Comparison of ENCODE assay signal across 12 cellular contexts in genomic region chr14:89620436-89620835, GRCh38.
DNase-seq lines count a peak whose midpoint lies in the region; ATAC-seq and TF ChIP-seq lines count a peak whose summit lies in the region.
"Had no signal": no experiment of that assay in that cellular context is flagged by ENCODE, and none has a peak within 500 bp of the region (broad histone marks: within the 10 kb centered on the region; RNA-seq: fewer than 3 reads in every experiment).

No MANE protein-coding gene starts in this region.

- peak overlapping the region in 1 of 2 donors; percentile 49 for H3K4me3 ChIP-seq in CD4-positive, alpha-beta memory T cell (ENCODE audit: low read length in 2 of 2)
- no peak overlapping the region for H3K4me3 ChIP-seq in sigmoid colon
- H3K4me3 ChIP-seq: gastroesophageal sphincter, right lobe of liver had no signal

- H3K4me3 Mint-ChIP-seq in CD4-positive, alpha-beta memory T cell = peak overlapping the region; percentile 88 to 97 (median 92)
- H3K4me3 Mint-ChIP-seq in IgD-negative memory B cell = peak overlapping the region; percentile 34 to 94 (median 84)
- H3K4me3 Mint-ChIP-seq in activated naive CD8-positive, alpha-beta T cell = peak overlapping the region; percentile 94
- peak overlapping the region; percentile 90 for H3K4me3 Mint-ChIP-seq in natural killer cell

- H3K9me3 ChIP-seq in CD4-positive, alpha-beta memory T cell (ENCODE audit: control insufficient read depth in 1 of 2, low read length in 2 of 2) = no peaks in the 10 kb centered on the region
- H3K9me3 ChIP-seq in sigmoid colon = no peaks in the 10 kb centered on the region
- H3K9me3 ChIP-seq: gastroesophageal sphincter, right lobe of liver, SJCRH30 had no signal

- no peak for TF ChIP-seq POLR2A in sigmoid colon (IDR thresholded peaks at IDR 0.05)

- no peak for TF ChIP-seq EP300 in sigmoid colon (IDR thresholded peaks at IDR 0.05)

- no peaks in the 10 kb centered on the region for H3K9me3 Mint-ChIP-seq in CD4-positive, alpha-beta memory T cell
- H3K9me3 Mint-ChIP-seq in IgD-negative memory B cell (no peaks in the 10 kb centered on the region), natural killer cell (no peaks in the 10 kb centered on the region)
- H3K9me3 Mint-ChIP-seq in activated naive CD8-positive, alpha-beta T cell (ENCODE audit: low read depth) = no peaks in the 10 kb centered on the region

- intact Hi-C loops in CD4-positive, alpha-beta memory T cell (cut with micrococcal nuclease) = loop anchor here (1.0 kb wide), 1 partner anchor 81 kb away; no protein-coding TSS in a partner anchor
- intact Hi-C loops in natural killer cell (cut with micrococcal nuclease) = no loop called here
- intact Hi-C loops in sigmoid colon (cut with DNase I) = no loop called here

- peaks cover 0 to 25% of the 10 kb centered on the region in 2 donors for H3K36me3 Mint-ChIP-seq in CD4-positive, alpha-beta memory T cell
- no peaks in the 10 kb centered on the region for H3K36me3 Mint-ChIP-seq in IgD-negative memory B cell
- no peaks in the 10 kb centered on the region for H3K36me3 Mint-ChIP-seq in activated naive CD8-positive, alpha-beta T cell
- H3K36me3 Mint-ChIP-seq in natural killer cell = no peaks in the 10 kb centered on the region

- H3K4me1 Mint-ChIP-seq in CD4-positive, alpha-beta memory T cell = peaks cover 37 to 73% (median 50%) of the 10 kb centered on the region in 4 donors
- H3K4me1 Mint-ChIP-seq in IgD-negative memory B cell (peaks cover 33 to 60% (median 42%) of the 10 kb centered on the region in 3 donors), natural killer cell (peaks cover 47 to 54% of the 10 kb centered on the region in 2 donors)
- H3K4me1 Mint-ChIP-seq in activated naive CD8-positive, alpha-beta T cell (ENCODE audit: low read depth) = peaks cover 55% of the 10 kb centered on the region

- peaks cover 46% of the 10 kb centered on the region for H3K4me1 ChIP-seq in CD4-positive, alpha-beta memory T cell (ENCODE audit: insufficient read depth, low read length)
- peaks cover 0 to 32% (median 21%) of the 10 kb centered on the region in 4 donors for H3K4me1 ChIP-seq in sigmoid colon

- CTCF ChIA-PET in CD4-positive, alpha-beta memory T cell (lab: Charles Lee; ENCODE audit: partially characterized antibody) = interaction anchor here (0.8 kb wide), 1 partner anchor 82 kb away, joined by 3 read pairs; no protein-coding TSS in a partner anchor

- POLR2A ChIA-PET in CD4-positive, alpha-beta memory T cell (lab: Charles Lee; ENCODE audit: partially characterized antibody) = interaction anchor here (0.7 to 8.1 kb wide), 17 partner anchors 10 to 336 kb away, joined by 3 to 92 read pairs (median 9); no protein-coding TSS in a partner anchor

- peak overlapping the region; percentile 89 to 98 (median 96) for H3K27ac Mint-ChIP-seq in CD4-positive, alpha-beta memory T cell
- H3K27ac Mint-ChIP-seq in IgD-negative memory B cell (peak overlapping the region; percentile 74 to 85 (median 76)), natural killer cell (peak overlapping the region; percentile 90 to 98)
- H3K27ac Mint-ChIP-seq in activated naive CD8-positive, alpha-beta T cell = peak overlapping the region; percentile 99

- H3K36me3 ChIP-seq in CD4-positive, alpha-beta memory T cell (ENCODE audit: insufficient read depth, low read length) = no peaks in the 10 kb centered on the region
- H3K36me3 ChIP-seq in sigmoid colon = no peaks in the 10 kb centered on the region
- H3K36me3 ChIP-seq: gastroesophageal sphincter, right lobe of liver, SJCRH30 had no signal

- TF ChIP-seq CTCF in natural killer cell (IDR thresholded peaks at IDR 0.05) = no peak
- TF ChIP-seq CTCF in sigmoid colon (IDR thresholded peaks at IDR 0.05) = no peak

- H3K27ac ChIP-seq in CD4-positive, alpha-beta memory T cell (ENCODE audit: low read depth, low read length) = peak overlapping the region; percentile 80
- no peak overlapping the region for H3K27ac ChIP-seq in sigmoid colon
- H3K27ac ChIP-seq: gastroesophageal sphincter, GM23248, right lobe of liver, SJCRH30 had no signal

- no peak for ATAC-seq in natural killer cell
- ATAC-seq: gastroesophageal sphincter, right lobe of liver had no signal

- H3K27me3 Mint-ChIP-seq in CD4-positive, alpha-beta memory T cell = no peaks in the 10 kb centered on the region
- H3K27me3 Mint-ChIP-seq in IgD-negative memory B cell (no peaks in the 10 kb centered on the region), natural killer cell (ENCODE audit: low read depth in 2 of 2) (no peaks in the 10 kb centered on the region)
- H3K27me3 Mint-ChIP-seq in activated naive CD8-positive, alpha-beta T cell = no peaks in the 10 kb centered on the region

- WGBS in sigmoid colon, 2 donors = 84 to 92% methylated on average over 6 of the region's 6 CpGs

- no peaks in the 10 kb centered on the region for H3K27me3 ChIP-seq in CD4-positive, alpha-beta memory T cell (ENCODE audit: insufficient read depth, low read length)
- H3K27me3 ChIP-seq in sigmoid colon = no peaks in the 10 kb centered on the region
- H3K27me3 ChIP-seq: gastroesophageal sphincter, right lobe of liver, SJCRH30 had no signal

- DNase-seq in CD4-positive, alpha-beta memory T cell = no peak
- DNase-seq in natural killer cell (no peak), cerebellar cortex (ENCODE audit: low spot score) (no peak), sigmoid colon (no peak), GM03348 (ENCODE audit: low spot score) (no peak)
- DNase-seq: GM23248, NCI-H187 treated with DMSO at 0.1 percent for 48 hours, right lobe of liver had no signal
